13 cellular contexts compared by ENCODE assay signal in genomic region chr5:116370886-116371285, GRCh38.
A peak's percentile ranks its signal among the peaks of the same experiment; 100 is the strongest.
DNase-seq lines count a peak whose midpoint lies in the region; ATAC-seq and TF ChIP-seq lines count a peak whose summit lies in the region.
"Had no signal": no experiment of that assay in that cellular context is flagged by ENCODE, and none has a peak within 500 bp of the region (broad histone marks: within the 10 kb centered on the region; RNA-seq: fewer than 3 reads in every experiment).

No MANE protein-coding gene starts in this region.

- peak; percentile 53 for DNase-seq in DMS 273 (lab: John Stamatoyannopoulos, UW; ENCODE audit: unreplicated experiment)
- DNase-seq in DMS 273 treated with DMSO at 0.1 percent for 48 hours (lab: John Stamatoyannopoulos, UW): no peak
- peak; percentile 36 for DNase-seq in amniotic epithelial cell (ENCODE audit: low read depth)
- peak; percentile 83 for DNase-seq in renal cortical epithelial cell (ENCODE audit: low read depth)
- no peak for DNase-seq in activated CD4-positive, alpha-beta T cell treated with anti-CD3 and anti-CD28 coated beads for 1 hour
- DNase-seq in NCI-H510A treated with DMSO at 0.1 percent for 48 hours (lab: John Stamatoyannopoulos, UW): no peak
- DNase-seq: effector CD8-positive, alpha-beta T cell; NCI-H1105; SHP77; thyroid gland had no signal

- H3K36me3 ChIP-seq in gastroesophageal sphincter: no peaks in the 10 kb centered on the region
- H3K36me3 ChIP-seq: thyroid gland had no signal

- WGBS in gastroesophageal sphincter (ENCODE audit: low coverage in 1 of 2), 2 donors: 13 to 25% methylated on average over 2 of the region's 2 CpGs

- H3K9me3 ChIP-seq in gastroesophageal sphincter: no peaks in the 10 kb centered on the region
- H3K9me3 ChIP-seq: thyroid gland had no signal

- no peak for TF ChIP-seq EP300 in gastroesophageal sphincter (IDR thresholded peaks at IDR 0.05)

- H3K4me1 ChIP-seq in gastroesophageal sphincter: peaks cover 3 to 32% (median 6%) of the 10 kb centered on the region in 3 donors

- no peaks in the 10 kb centered on the region for H3K27me3 ChIP-seq in gastroesophageal sphincter
- H3K27me3 ChIP-seq: thyroid gland had no signal

- peak overlapping the region in 3 of 4 donors; percentile 16 to 66 (median 59) for H3K27ac ChIP-seq in gastroesophageal sphincter
- H3K27ac ChIP-seq: 22Rv1 had no signal

- no peak for TF ChIP-seq CTCF in gastroesophageal sphincter (IDR thresholded peaks at IDR 0.05)

- ATAC-seq in gastroesophageal sphincter: peak; percentile 42
- no peak for ATAC-seq in GM19395 (IDR thresholded peaks at IDR 0.05; ENCODE audit: unreplicated experiment)

- TF ChIP-seq POLR2A in gastroesophageal sphincter (IDR thresholded peaks at IDR 0.05): no peak

- H3K4me3 ChIP-seq in gastroesophageal sphincter: no peak overlapping the region
- H3K4me3 ChIP-seq: thyroid gland had no signal

Comparison
In these comparisons a context has a peak if more than half of its experiments do, and no peak if none do; other contexts are left out.
1. DNase-seq: peak in DMS 273 (single experiment), amniotic epithelial cell (single experiment) and renal cortical epithelial cell (single experiment); none in DMS 273 treated with DMSO at 0.1 percent for 48 hours (single experiment), activated CD4-positive, alpha-beta T cell treated with anti-CD3 and anti-CD28 coated beads for 1 hour (single experiment) and NCI-H510A treated with DMSO at 0.1 percent for 48 hours (single experiment).